Comparison of ENCODE assay signal across 8 cellular contexts in the genomic region with DNA sequence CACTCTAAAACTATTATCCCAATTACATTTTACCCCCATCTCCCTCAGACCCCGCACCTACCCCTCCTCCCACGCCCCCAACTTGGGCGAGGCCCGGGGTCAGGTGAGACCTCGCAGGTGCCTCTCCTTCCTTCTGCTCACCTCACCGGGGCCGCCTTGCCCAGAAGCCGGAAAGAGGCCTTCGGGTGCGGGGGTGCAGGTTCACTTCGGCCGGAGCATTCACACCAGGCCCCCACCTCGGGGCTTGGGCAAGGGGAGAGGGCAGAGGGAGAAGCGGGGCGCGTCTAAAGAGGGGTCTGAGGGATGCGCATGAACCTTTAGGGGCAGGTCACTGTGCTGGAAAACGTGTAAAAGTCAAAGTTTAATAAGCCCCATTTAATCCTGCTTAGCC. TPM values are rescaled to one million over a fixed set of nuclear protein-coding genes. Genes with fewer than 3 reads are reported as not detected.
DNase-seq lines count a peak whose midpoint lies in the region; ATAC-seq and TF ChIP-seq lines count a peak whose summit lies in the region.

No MANE protein-coding gene starts in this region.

- H3K4me1 ChIP-seq in BLaER1 treated with 17β-estradiol and CSF1 and Interleukin-3, amounts not matched to agents 10 nM and 100 nM, result peaks cover 0 to 11% (median 9%) of the 10 kb centered on the region in 10 experiments; a peak in 13 of 20 replicates
- H3K4me1 ChIP-seq in neural progenitor cell, result peaks cover 6% of the 10 kb centered on the region

- TF ChIP-seq CTCF in neural progenitor cell (IDR thresholded peaks at IDR 0.05), result no peak

- no peaks in the 10 kb centered on the region for H4K20me1 ChIP-seq in BLaER1 treated with 17β-estradiol and CSF1 and Interleukin-3, amounts not matched to agents 10 nM and 100 nM
- no peaks in the 10 kb centered on the region for H4K20me1 ChIP-seq in neural progenitor cell (ENCODE audit: low read depth)

- H3K4me3 Mint-ChIP-seq in T-helper 17 cell (peak overlapping the region; percentile 96), neural progenitor cell (peak overlapping the region; percentile 98)

- H3K27me3 Mint-ChIP-seq in T-helper 17 cell (no peaks in the 10 kb centered on the region), neural progenitor cell (ENCODE audit: insufficient read depth, low read depth) (peaks cover 3% of the 10 kb centered on the region)

- H3K36me3 ChIP-seq in BLaER1 treated with 17β-estradiol and CSF1 and Interleukin-3, amounts not matched to agents 10 nM and 100 nM, result peaks cover 6 to 37% (median 12%) of the 10 kb centered on the region in 11 experiments; a peak in 19 of 22 replicates
- H3K36me3 ChIP-seq in neural progenitor cell, result no peaks in the 10 kb centered on the region

- peak overlapping the region; percentile 72 for H2AFZ ChIP-seq in neural progenitor cell (replicated peaks)

- H3K27ac ChIP-seq in BLaER1 treated with 17β-estradiol and CSF1 and Interleukin-3, amounts not matched to agents 10 nM and 100 nM, result peak overlapping the region; percentile 73 to 92 (median 85)
- no peak overlapping the region for H3K27ac ChIP-seq in neural progenitor cell

- peak overlapping the region; percentile 95 for H3K27ac Mint-ChIP-seq in T-helper 17 cell
- peak overlapping the region; percentile 88 for H3K27ac Mint-ChIP-seq in neural progenitor cell

- H3K4me3 ChIP-seq in BLaER1 treated with 17β-estradiol and CSF1 and Interleukin-3, amounts not matched to agents 10 nM and 100 nM, result peak overlapping the region; percentile 66 to 82 (median 73)
- H3K4me3 ChIP-seq in neural progenitor cell, result peak overlapping the region; percentile 71

- peaks cover 15% of the 10 kb centered on the region for H3K9me3 Mint-ChIP-seq in neural progenitor cell

- H3K27me3 ChIP-seq in BLaER1 treated with 17β-estradiol and CSF1 and Interleukin-3, amounts not matched to agents 10 nM and 100 nM, result peaks cover 16 to 36% (median 25%) of the 10 kb centered on the region in 11 experiments
- H3K27me3 ChIP-seq in neural progenitor cell, result no peaks in the 10 kb centered on the region

- H3K4me2 ChIP-seq in BLaER1 treated with 17β-estradiol and CSF1 and Interleukin-3, amounts not matched to agents 10 nM and 100 nM, result peak overlapping the region; percentile 37 to 84 (median 71)
- peak overlapping the region; percentile 81 for H3K4me2 ChIP-seq in neural progenitor cell

- peaks cover 2% of the 10 kb centered on the region for H3K36me3 Mint-ChIP-seq in T-helper 17 cell (ENCODE audit: low read depth)
- peaks cover 14% of the 10 kb centered on the region for H3K36me3 Mint-ChIP-seq in neural progenitor cell

- peaks cover 33% of the 10 kb centered on the region for H3K79me2 ChIP-seq in neural progenitor cell (ENCODE audit: low read depth)

- H3K9me3 ChIP-seq in BLaER1 treated with 17β-estradiol and CSF1 and Interleukin-3, amounts not matched to agents 10 nM and 100 nM (replicated peaks in 1 of 11), result peaks cover 20 to 42% (median 32%) of the 10 kb centered on the region in 11 experiments; a peak in 20 of 22 replicates
- H3K9me3 ChIP-seq in T-helper 17 cell (ENCODE audit: control insufficient read depth, low read length, poor library complexity, severe bottlenecking), result no peaks in the 10 kb centered on the region
- H3K9me3 ChIP-seq in neural progenitor cell (ENCODE audit: low read depth), result no peaks in the 10 kb centered on the region

- peak; percentile 14 for ATAC-seq in GM21717 (IDR thresholded peaks at IDR 0.05; ENCODE audit: unreplicated experiment)
- peak; percentile 10 for ATAC-seq in T-helper 17 cell
- ATAC-seq in esophagus mucosa, result peak; percentile 7
- ATAC-seq in HG03342 (IDR thresholded peaks at IDR 0.05; ENCODE audit: unreplicated experiment), result no peak
- ATAC-seq in HG03095 (IDR thresholded peaks at IDR 0.05; ENCODE audit: unreplicated experiment), result no peak

- DNase-seq in T-helper 17 cell (no peak), neural progenitor cell (ENCODE audit: low spot score) (peak; percentile 4), midbrain (lab: John Stamatoyannopoulos, UW) (no peak)

- no peaks in the 10 kb centered on the region for H3F3A ChIP-seq in neural progenitor cell (ENCODE audit: low read depth)

- peak overlapping the region; percentile 83 to 91 (median 86) for H3K9ac ChIP-seq in BLaER1 treated with 17β-estradiol and CSF1 and Interleukin-3, amounts not matched to agents 10 nM and 100 nM
- peak overlapping the region; percentile 72 for H3K9ac ChIP-seq in neural progenitor cell

- peaks cover 14% of the 10 kb centered on the region for H3K4me1 Mint-ChIP-seq in T-helper 17 cell
- peaks cover 12% of the 10 kb centered on the region for H3K4me1 Mint-ChIP-seq in neural progenitor cell

RNA-seq across cellular contexts. Expression of a gene that starts 0.4 kb away (rescaled TPM):
- total RNA-seq in T-helper 17 cell (1 to 10 TPM; 4.7 to 6.4 TPM), esophagus mucosa (1.7 TPM), neural progenitor cell (ENCODE audit: low replicate concordance) (9.8 and 15.2 TPM in 2 replicates)

RNA-seq across cellular contexts. Expression of a gene that starts 3.4 kb away (rescaled TPM):
- total RNA-seq in T-helper 17 cell (not detected), esophagus mucosa (not detected), neural progenitor cell (ENCODE audit: low replicate concordance) (9.6 TPM in 1 of 2 replicates, not detected in the other)

Comparison
In these comparisons a context has a peak if more than half of its experiments do, and no peak if none do; other contexts are left out.
1. ATAC-seq: peak in GM21717 (single experiment), T-helper 17 cell (single experiment) and esophagus mucosa (single experiment); none in HG03342 (single experiment) and HG03095 (single experiment).